Comparison of ENCODE assay signal across 1 cellular context in the genomic region with DNA sequence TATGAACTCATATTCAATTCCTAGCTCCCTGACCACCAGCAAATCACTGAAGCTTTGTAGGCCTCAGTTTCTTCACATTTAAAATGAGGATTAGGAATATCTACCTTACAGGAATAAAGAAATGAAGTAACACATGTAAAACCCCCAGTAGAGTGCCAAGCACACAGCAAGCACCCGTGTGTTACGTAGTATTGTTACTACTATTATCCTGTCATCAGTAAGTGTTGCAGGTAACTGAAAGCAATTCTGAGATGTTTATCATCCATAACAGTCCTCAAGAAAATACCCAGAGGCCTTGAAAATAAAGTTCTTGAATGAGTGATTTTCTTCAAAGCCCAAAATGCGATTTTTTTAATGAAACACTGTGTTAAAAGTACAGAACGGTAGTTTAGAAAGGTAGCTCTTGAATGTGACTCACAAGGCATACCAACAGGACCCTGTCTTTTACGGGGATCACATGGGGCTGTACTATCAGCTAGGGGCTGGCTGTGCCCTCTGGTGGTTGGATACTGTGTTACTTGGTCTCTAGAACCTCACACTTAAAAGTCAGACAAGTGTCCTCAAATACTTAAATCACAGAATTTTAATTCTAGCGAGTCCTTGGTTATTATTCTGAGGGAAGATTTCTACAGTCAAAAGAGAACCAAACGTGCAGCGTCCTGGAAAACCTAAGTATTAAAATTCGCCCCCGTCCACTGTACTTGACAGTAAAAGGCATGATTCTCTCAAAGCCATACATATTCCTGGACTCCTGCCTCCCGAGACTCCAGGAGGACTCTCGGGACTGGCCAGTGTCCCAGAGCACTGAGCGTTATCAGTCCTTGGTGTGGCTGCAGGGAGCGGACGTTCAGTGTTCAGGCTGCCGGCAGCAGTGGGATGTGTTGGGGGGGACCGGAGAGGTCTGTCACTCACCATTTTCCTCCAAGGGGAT.
TF ChIP-seq lines count a peak whose summit lies in the region.

No MANE protein-coding gene starts in this region.

TF ChIP-seq in WTC11, 78 proteins besides CTCF, POLR2A, EP300 and RAD21 (continued from another document):
- TF ChIP-seq, protein P1, sequence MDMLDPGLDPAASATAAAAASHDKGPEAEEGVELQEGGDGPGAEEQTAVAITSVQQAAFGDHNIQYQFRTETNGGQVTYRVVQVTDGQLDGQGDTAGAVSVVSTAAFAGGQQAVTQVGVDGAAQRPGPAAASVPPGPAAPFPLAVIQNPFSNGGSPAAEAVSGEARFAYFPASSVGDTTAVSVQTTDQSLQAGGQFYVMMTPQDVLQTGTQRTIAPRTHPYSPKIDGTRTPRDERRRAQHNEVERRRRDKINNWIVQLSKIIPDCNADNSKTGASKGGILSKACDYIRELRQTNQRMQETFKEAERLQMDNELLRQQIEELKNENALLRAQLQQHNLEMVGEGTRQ (CRISPR knock-in tag; IDR thresholded peaks at IDR 0.05): peak; percentile 67
- TF ChIP-seq, protein P2, sequence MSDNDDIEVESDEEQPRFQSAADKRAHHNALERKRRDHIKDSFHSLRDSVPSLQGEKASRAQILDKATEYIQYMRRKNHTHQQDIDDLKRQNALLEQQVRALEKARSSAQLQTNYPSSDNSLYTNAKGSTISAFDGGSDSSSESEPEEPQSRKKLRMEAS (CRISPR knock-in tag; IDR thresholded peaks at IDR 0.05): no peak
